ENCODE assay signal across 23 cellular contexts in genomic region chr17:50830994-50831393, GRCh38. TPM values are rescaled to one million over a fixed set of nuclear protein-coding genes. Genes with fewer than 3 reads are reported as not detected.
A peak's percentile ranks its signal among the peaks of the same experiment; 100 is the strongest.
DNase-seq lines count a peak whose midpoint lies in the region; ATAC-seq and TF ChIP-seq lines count a peak whose summit lies in the region.
"Had no signal": no experiment of that assay in that cellular context is flagged by ENCODE, and none has a peak within 500 bp of the region (broad histone marks: within the 10 kb centered on the region; RNA-seq: fewer than 3 reads in every experiment).

No MANE protein-coding gene starts in this region.

- peaks cover 59% of the 10 kb centered on the region for H3K4me1 Mint-ChIP-seq in type B pancreatic cell (ENCODE audit: unreplicated experiment)
- H3K4me1 Mint-ChIP-seq: naive B cell had no signal

- DNase-seq in SK-N-SH (peak; percentile 61), WERI-Rb-1 (peak; percentile 97), left kidney (ENCODE audit: low read depth, low spot score) (peak; percentile 95), type B pancreatic cell (ENCODE audit: extremely low spot score, unreplicated experiment) (no peak), superior temporal gyrus (ENCODE audit: extremely low spot score) (no peak), GM19240 (ENCODE audit: insufficient read length, low spot score) (no peak)
- DNase-seq: activated CD4-positive, alpha-beta T cell treated with anti-CD3 and anti-CD28 coated beads for 1 hour; Karpas-422; lower lobe of right lung; naive B cell; NCI-H510A treated with DMSO at 0.1 percent for 48 hours; PC-9; SJCRH30; stimulated activated CD4-positive, alpha-beta T cell treated with anti-CD3 and anti-CD28 coated beads, Interleukin-12 subunit alpha, Interleukin-12 subunit beta, amount 100 ng/mL, for 4 hours; T-helper 9 cell; tibial artery had no signal

- no peaks in the 10 kb centered on the region for H3K36me3 ChIP-seq in SK-N-SH (replicated peaks in 1 of 2; ENCODE audit: control insufficient read depth in 1 of 2, insufficient read depth in 2 of 2, low read length in 1 of 2)
- no peaks in the 10 kb centered on the region for H3K36me3 ChIP-seq in WERI-Rb-1
- H3K36me3 ChIP-seq: BLaER1, lower lobe of right lung, SJCRH30, tibial artery had no signal

- H3K27ac ChIP-seq in SK-N-SH (ENCODE audit: low read depth in 2 of 2, low read length in 1 of 2) (no peak overlapping the region), WERI-Rb-1 (peak overlapping the region; percentile 92)
- H3K27ac ChIP-seq: BLaER1, lower lobe of right lung, PC-9, SJCRH30, tibial artery had no signal

- H3K27me3 ChIP-seq in SK-N-SH (ENCODE audit: insufficient read depth): peaks cover 12% of the 10 kb centered on the region; the same call in 1 of the 2 replicates
- no peaks in the 10 kb centered on the region for H3K27me3 ChIP-seq in WERI-Rb-1 (ENCODE audit: insufficient read depth, low read depth, severe bottlenecking)

- H3K4me3 ChIP-seq in SK-N-SH (ENCODE audit: low read depth in 2 of 2, low read length in 1 of 2) (no peak overlapping the region), WERI-Rb-1 (ENCODE audit: low read depth, low read length) (peak overlapping the region; percentile 11)
- H3K4me3 ChIP-seq: BLaER1, lower lobe of right lung, PC-9, SJCRH30, tibial artery had no signal

- ATAC-seq in SK-N-SH treated with all-trans-retinoic acid at 6 μM for 48 hours (no peak), GM21786 (IDR thresholded peaks at IDR 0.05; ENCODE audit: unreplicated experiment) (no peak)

- H3K9me3 Mint-ChIP-seq in type B pancreatic cell: no peaks in the 10 kb centered on the region
- H3K9me3 Mint-ChIP-seq: naive B cell had no signal

- TF ChIP-seq EP300 in SK-N-SH (IDR thresholded peaks at IDR 0.05; ENCODE audit: borderline replicate concordance in 1 of 2, low read depth in 1 of 2, low read length in 1 of 2): no peak

- no peaks in the 10 kb centered on the region for H3F3A ChIP-seq in SK-N-SH (replicated peaks; ENCODE audit: insufficient read depth)

- 86% methylated on average over 12 of the region's 12 CpGs for WGBS in SK-N-SH (ENCODE audit: low lambda C conversion rate)

- H3K4me2 ChIP-seq in SK-N-SH: no peak overlapping the region
- H3K4me2 ChIP-seq: BLaER1, PC-9 had no signal

- H3K9me3 ChIP-seq in SK-N-SH (no peaks in the 10 kb centered on the region), WERI-Rb-1 (ENCODE audit: severe bottlenecking) (no peaks in the 10 kb centered on the region)
- H3K9me3 ChIP-seq: BLaER1, lower lobe of right lung, SJCRH30, tibial artery had no signal

- no peak for TF ChIP-seq RAD21 in SK-N-SH (IDR thresholded peaks at IDR 0.05; ENCODE audit: low read length)

- H3K27ac Mint-ChIP-seq in type B pancreatic cell: peak overlapping the region; percentile 63
- H3K27ac Mint-ChIP-seq: naive B cell, progenitor cell of endocrine pancreas had no signal

- POLR2A ChIA-PET in SK-N-SH (lab: Yijun Ruan, JAX): no interaction called here

- H3K36me3 Mint-ChIP-seq in type B pancreatic cell: no peaks in the 10 kb centered on the region
- H3K36me3 Mint-ChIP-seq: naive B cell had no signal

- peaks cover 0 to 7% of the 10 kb centered on the region in 2 experiments; a peak in 1 of 4 replicates for H3K4me1 ChIP-seq in SK-N-SH (ENCODE audit: control insufficient read depth in 1 of 2, insufficient read depth in 2 of 2, low read depth in 1 of 2, low read length in 1 of 2)
- H3K4me1 ChIP-seq: lower lobe of right lung had no signal

- CTCF ChIA-PET in SK-N-SH (lab: Yijun Ruan, JAX): interaction anchor here (1.0 to 8.1 kb wide), 10 partner anchors 8 to 281 kb away, joined by 3 to 100 read pairs (median 6); no protein-coding TSS in a partner anchor

- no peaks in the 10 kb centered on the region for H3K9me2 ChIP-seq in SK-N-SH

- TF ChIP-seq CTCF in SK-N-SH (IDR thresholded peaks at IDR 0.05) (no peak), WERI-Rb-1 (IDR thresholded peaks at IDR 0.05; ENCODE audit: low read depth, low read length) (no peak), type B pancreatic cell (conservative IDR thresholded peaks at IDR 0.05) (no peak)

- no peaks in the 10 kb centered on the region for H3K79me2 ChIP-seq in SK-N-SH (ENCODE audit: insufficient read depth)

- peaks cover 4% of the 10 kb centered on the region for H3K27me3 Mint-ChIP-seq in type B pancreatic cell

- H4K20me1 ChIP-seq in SK-N-SH (ENCODE audit: insufficient read depth): no peaks in the 10 kb centered on the region
- H4K20me1 ChIP-seq: BLaER1 had no signal

- no peak overlapping the region for H2AFZ ChIP-seq in SK-N-SH (ENCODE audit: low read depth)
- H2AFZ ChIP-seq: PC-9 had no signal

- H3K9ac ChIP-seq in SK-N-SH: no peak overlapping the region
- H3K9ac ChIP-seq: BLaER1 had no signal

- peak overlapping the region; percentile 53 for H3K4me3 Mint-ChIP-seq in type B pancreatic cell
- H3K4me3 Mint-ChIP-seq: naive B cell had no signal

TF ChIP-seq in SK-N-SH, 30 proteins besides CTCF, POLR2A, EP300 and RAD21:
- TF ChIP-seq FOXM1 (IDR thresholded peaks at IDR 0.05; ENCODE audit: low read depth) (no peak), FOSL2 (IDR thresholded peaks at IDR 0.05; ENCODE audit: borderline replicate concordance, low read depth) (no peak), MAX (IDR thresholded peaks at IDR 0.05; ENCODE audit: low read depth) (no peak), RXRA (IDR thresholded peaks at IDR 0.05; ENCODE audit: borderline replicate concordance, low read depth) (no peak), MEF2A (IDR thresholded peaks at IDR 0.05; ENCODE audit: borderline replicate concordance, low read depth) (no peak), TAF1 (IDR thresholded peaks at IDR 0.05; ENCODE audit: borderline replicate concordance, low read depth, low read length) (no peak)

TF ChIP-seq in SK-N-SH treated with all-trans-retinoic acid at 6 μM for 48 hours, 23 proteins besides CTCF, POLR2A, EP300 and RAD21 (continues in another document):
- no peak for TF ChIP-seq PPARA (CRISPR knock-in tag; IDR thresholded peaks at IDR 0.05; ENCODE audit: borderline replicate concordance)
- no peak for TF ChIP-seq SNAI2 (CRISPR knock-in tag; IDR thresholded peaks at IDR 0.05)
- TF ChIP-seq CSDC2 (CRISPR knock-in tag; IDR thresholded peaks at IDR 0.05): no peak
- TF ChIP-seq GLIS3 (CRISPR knock-in tag; IDR thresholded peaks at IDR 0.05): no peak
- no peak for TF ChIP-seq ISL1 (CRISPR knock-in tag; IDR thresholded peaks at IDR 0.05)
- no peak for TF ChIP-seq TOX (CRISPR knock-in tag; IDR thresholded peaks at IDR 0.05; ENCODE audit: borderline replicate concordance)
- no peak for TF ChIP-seq CREB5 (CRISPR knock-in tag; IDR thresholded peaks at IDR 0.05; ENCODE audit: low read depth)
- TF ChIP-seq TCF4 (CRISPR knock-in tag; IDR thresholded peaks at IDR 0.05; ENCODE audit: borderline replicate concordance): no peak
- no peak for TF ChIP-seq ESRRG (CRISPR knock-in tag; IDR thresholded peaks at IDR 0.05)
- TF ChIP-seq ARNTL (CRISPR knock-in tag; IDR thresholded peaks at IDR 0.05; ENCODE audit: borderline replicate concordance, low read depth): no peak
- TF ChIP-seq TSHZ2 (CRISPR knock-in tag; IDR thresholded peaks at IDR 0.05): no peak
- no peak for TF ChIP-seq ZFP30 (CRISPR knock-in tag; IDR thresholded peaks at IDR 0.05)
- TF ChIP-seq ZNF8 (CRISPR knock-in tag; IDR thresholded peaks at IDR 0.05): no peak
- no peak for TF ChIP-seq ZNF565 (CRISPR knock-in tag; conservative IDR thresholded peaks at IDR 0.05; ENCODE audit: low read depth)

RNA-seq across cellular contexts. Expression of gene WFIKKN2, which starts 4.4 kb away (rescaled TPM):
- not detected in 2 replicates for polyA plus RNA-seq in SK-N-SH (2012; rRNA removed)
- polyA plus RNA-seq in SK-N-SH (2012; cell fraction: cytosol; rRNA removed): under 0.01 TPM in 1 of 2 replicates, not detected in the other
- not detected in 2 replicates for polyA plus RNA-seq in SK-N-SH (2012; cell fraction: nucleus; rRNA removed)
- total RNA-seq in type B pancreatic cell (ENCODE audit: low replicate concordance): 1.7 TPM in 1 of 2 replicates, not detected in the other
- total RNA-seq: A172, H4, PC-9, progenitor cell of endocrine pancreas, SJCRH30 had no signal
- polyA plus RNA-seq: aorta had no signal

RNA-seq across cellular contexts. Expression of gene TOB1, which starts 35.2 kb away (rescaled TPM):
- 19.3 and 21.8 TPM in 2 replicates for polyA plus RNA-seq in SK-N-SH (2012; rRNA removed)
- 18.3 and 22.8 TPM in 2 replicates for polyA plus RNA-seq in SK-N-SH (2012; cell fraction: cytosol; rRNA removed)
- 14.2 and 22.7 TPM in 2 replicates for polyA plus RNA-seq in SK-N-SH (2012; cell fraction: nucleus; rRNA removed)
- total RNA-seq in type B pancreatic cell (ENCODE audit: low replicate concordance): 54.9 and 113 TPM in 2 replicates

Comparison
In these comparisons a context has a peak if more than half of its experiments do, and no peak if none do; other contexts are left out.
1. DNase-seq: peak in SK-N-SH (single experiment), WERI-Rb-1 (single experiment) and left kidney (single experiment); none in type B pancreatic cell (single experiment), superior temporal gyrus (single experiment) and GM19240 (single experiment).